3 cellular contexts compared by ENCODE assay signal in the genomic region with DNA sequence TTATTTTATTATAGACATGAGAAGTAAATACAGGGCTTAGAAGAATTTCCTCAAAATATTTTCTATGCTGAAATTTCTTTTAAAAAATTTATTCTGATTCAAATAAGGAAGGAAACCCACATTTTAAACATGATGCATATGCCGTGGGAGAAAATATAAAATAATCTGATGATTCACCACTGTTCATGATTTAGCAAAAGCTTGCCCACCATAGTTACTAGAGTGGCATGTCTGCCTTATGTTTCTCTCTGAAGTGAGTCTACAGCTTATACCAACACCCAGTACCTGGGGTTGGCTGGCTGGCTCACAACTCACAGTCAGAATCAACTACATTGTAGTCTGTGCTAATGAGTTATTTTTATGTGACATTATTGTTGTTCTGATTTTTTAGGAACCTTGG.
TF ChIP-seq lines count a peak whose summit lies in the region.

No MANE protein-coding gene starts in this region.

TF ChIP-seq in SK-N-SH treated with all-trans-retinoic acid at 6 μM for 48 hours, 23 proteins besides CTCF, POLR2A, EP300 and RAD21 (continued from another document and continues in another):
- TF ChIP-seq RARB (CRISPR knock-in tag; IDR thresholded peaks at IDR 0.05) (no peak), CSDC2 (CRISPR knock-in tag; IDR thresholded peaks at IDR 0.05) (no peak), ISL1 (CRISPR knock-in tag; IDR thresholded peaks at IDR 0.05) (no peak), ARNTL (CRISPR knock-in tag; IDR thresholded peaks at IDR 0.05; ENCODE audit: borderline replicate concordance, low read depth) (no peak), TCF4 (CRISPR knock-in tag; IDR thresholded peaks at IDR 0.05; ENCODE audit: borderline replicate concordance) (no peak), OSR1 (CRISPR knock-in tag; IDR thresholded peaks at IDR 0.05) (no peak), ZNF70 (CRISPR knock-in tag; IDR thresholded peaks at IDR 0.05) (no peak), BACH2 (CRISPR knock-in tag; IDR thresholded peaks at IDR 0.05; ENCODE audit: borderline replicate concordance) (no peak), TOX (CRISPR knock-in tag; IDR thresholded peaks at IDR 0.05; ENCODE audit: borderline replicate concordance) (no peak), ZFP30 (CRISPR knock-in tag; IDR thresholded peaks at IDR 0.05) (no peak)
- TF ChIP-seq, protein P1, sequence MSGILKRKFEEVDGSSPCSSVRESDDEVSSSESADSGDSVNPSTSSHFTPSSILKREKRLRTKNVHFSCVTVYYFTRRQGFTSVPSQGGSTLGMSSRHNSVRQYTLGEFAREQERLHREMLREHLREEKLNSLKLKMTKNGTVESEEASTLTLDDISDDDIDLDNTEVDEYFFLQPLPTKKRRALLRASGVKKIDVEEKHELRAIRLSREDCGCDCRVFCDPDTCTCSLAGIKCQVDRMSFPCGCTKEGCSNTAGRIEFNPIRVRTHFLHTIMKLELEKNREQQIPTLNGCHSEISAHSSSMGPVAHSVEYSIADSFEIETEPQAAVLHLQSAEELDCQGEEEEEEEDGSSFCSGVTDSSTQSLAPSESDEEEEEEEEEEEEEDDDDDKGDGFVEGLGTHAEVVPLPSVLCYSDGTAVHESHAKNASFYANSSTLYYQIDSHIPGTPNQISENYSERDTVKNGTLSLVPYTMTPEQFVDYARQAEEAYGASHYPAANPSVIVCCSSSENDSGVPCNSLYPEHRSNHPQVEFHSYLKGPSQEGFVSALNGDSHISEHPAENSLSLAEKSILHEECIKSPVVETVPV (CRISPR knock-in tag; IDR thresholded peaks at IDR 0.05): no peak
- TF ChIP-seq, protein P2, sequence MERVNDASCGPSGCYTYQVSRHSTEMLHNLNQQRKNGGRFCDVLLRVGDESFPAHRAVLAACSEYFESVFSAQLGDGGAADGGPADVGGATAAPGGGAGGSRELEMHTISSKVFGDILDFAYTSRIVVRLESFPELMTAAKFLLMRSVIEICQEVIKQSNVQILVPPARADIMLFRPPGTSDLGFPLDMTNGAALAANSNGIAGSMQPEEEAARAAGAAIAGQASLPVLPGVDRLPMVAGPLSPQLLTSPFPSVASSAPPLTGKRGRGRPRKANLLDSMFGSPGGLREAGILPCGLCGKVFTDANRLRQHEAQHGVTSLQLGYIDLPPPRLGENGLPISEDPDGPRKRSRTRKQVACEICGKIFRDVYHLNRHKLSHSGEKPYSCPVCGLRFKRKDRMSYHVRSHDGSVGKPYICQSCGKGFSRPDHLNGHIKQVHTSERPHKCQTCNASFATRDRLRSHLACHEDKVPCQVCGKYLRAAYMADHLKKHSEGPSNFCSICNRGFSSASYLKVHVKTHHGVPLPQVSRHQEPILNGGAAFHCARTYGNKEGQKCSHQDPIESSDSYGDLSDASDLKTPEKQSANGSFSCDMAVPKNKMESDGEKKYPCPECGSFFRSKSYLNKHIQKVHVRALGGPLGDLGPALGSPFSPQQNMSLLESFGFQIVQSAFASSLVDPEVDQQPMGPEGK (CRISPR knock-in tag; IDR thresholded peaks at IDR 0.05; ENCODE audit: borderline replicate concordance): no peak
- TF ChIP-seq, protein P3, sequence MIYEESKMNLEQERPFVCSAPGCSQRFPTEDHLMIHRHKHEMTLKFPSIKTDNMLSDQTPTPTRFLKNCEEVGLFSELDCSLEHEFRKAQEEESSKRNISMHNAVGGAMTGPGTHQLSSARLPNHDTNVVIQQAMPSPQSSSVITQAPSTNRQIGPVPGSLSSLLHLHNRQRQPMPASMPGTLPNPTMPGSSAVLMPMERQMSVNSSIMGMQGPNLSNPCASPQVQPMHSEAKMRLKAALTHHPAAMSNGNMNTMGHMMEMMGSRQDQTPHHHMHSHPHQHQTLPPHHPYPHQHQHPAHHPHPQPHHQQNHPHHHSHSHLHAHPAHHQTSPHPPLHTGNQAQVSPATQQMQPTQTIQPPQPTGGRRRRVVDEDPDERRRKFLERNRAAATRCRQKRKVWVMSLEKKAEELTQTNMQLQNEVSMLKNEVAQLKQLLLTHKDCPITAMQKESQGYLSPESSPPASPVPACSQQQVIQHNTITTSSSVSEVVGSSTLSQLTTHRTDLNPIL (CRISPR knock-in tag; IDR thresholded peaks at IDR 0.05; ENCODE audit: low read depth): no peak

TF ChIP-seq in SK-N-SH, 30 proteins besides CTCF, POLR2A, EP300 and RAD21 (continued from another document):
- TF ChIP-seq ELF1 (IDR thresholded peaks at IDR 0.05) (no peak), NFIC (IDR thresholded peaks at IDR 0.05; ENCODE audit: borderline replicate concordance) (no peak), FOSL2 (IDR thresholded peaks at IDR 0.05; ENCODE audit: borderline replicate concordance, low read depth) (no peak), TAF1 (IDR thresholded peaks at IDR 0.05; ENCODE audit: borderline replicate concordance, low read depth, low read length) (no peak), RCOR1 (IDR thresholded peaks at IDR 0.05; ENCODE audit: low read length) (no peak)
- TF ChIP-seq, protein P4, sequence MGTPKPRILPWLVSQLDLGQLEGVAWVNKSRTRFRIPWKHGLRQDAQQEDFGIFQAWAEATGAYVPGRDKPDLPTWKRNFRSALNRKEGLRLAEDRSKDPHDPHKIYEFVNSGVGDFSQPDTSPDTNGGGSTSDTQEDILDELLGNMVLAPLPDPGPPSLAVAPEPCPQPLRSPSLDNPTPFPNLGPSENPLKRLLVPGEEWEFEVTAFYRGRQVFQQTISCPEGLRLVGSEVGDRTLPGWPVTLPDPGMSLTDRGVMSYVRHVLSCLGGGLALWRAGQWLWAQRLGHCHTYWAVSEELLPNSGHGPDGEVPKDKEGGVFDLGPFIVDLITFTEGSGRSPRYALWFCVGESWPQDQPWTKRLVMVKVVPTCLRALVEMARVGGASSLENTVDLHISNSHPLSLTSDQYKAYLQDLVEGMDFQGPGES (IDR thresholded peaks at IDR 0.05; ENCODE audit: low read depth, low read length): no peak
TF ChIP-seq in SK-N-SH: peak in this region for 0.

TF ChIP-seq in IMR-90, 13 proteins besides CTCF, POLR2A, EP300 and RAD21 (continued from another document):
- no peak for TF ChIP-seq CEBPB (IDR thresholded peaks at IDR 0.05; ENCODE audit: low read depth, low read length)
- TF ChIP-seq FOS (IDR thresholded peaks at IDR 0.05; ENCODE audit: low read depth, low read length): no peak
- TF ChIP-seq MXI1 (IDR thresholded peaks at IDR 0.05; ENCODE audit: borderline replicate concordance, low read depth, low read length): no peak
- TF ChIP-seq, protein P5, sequence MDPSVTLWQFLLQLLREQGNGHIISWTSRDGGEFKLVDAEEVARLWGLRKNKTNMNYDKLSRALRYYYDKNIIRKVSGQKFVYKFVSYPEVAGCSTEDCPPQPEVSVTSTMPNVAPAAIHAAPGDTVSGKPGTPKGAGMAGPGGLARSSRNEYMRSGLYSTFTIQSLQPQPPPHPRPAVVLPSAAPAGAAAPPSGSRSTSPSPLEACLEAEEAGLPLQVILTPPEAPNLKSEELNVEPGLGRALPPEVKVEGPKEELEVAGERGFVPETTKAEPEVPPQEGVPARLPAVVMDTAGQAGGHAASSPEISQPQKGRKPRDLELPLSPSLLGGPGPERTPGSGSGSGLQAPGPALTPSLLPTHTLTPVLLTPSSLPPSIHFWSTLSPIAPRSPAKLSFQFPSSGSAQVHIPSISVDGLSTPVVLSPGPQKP (IDR thresholded peaks at IDR 0.05; ENCODE audit: borderline replicate concordance, low read depth, low read length): no peak
- no peak for TF ChIP-seq NFE2L2 (IDR thresholded peaks at IDR 0.05; ENCODE audit: low read depth, low read length)
- no peak for TF ChIP-seq MAFK (IDR thresholded peaks at IDR 0.05; ENCODE audit: low read depth, low read length)
- no peak for TF ChIP-seq MAZ (IDR thresholded peaks at IDR 0.05; ENCODE audit: borderline replicate concordance, low read depth, low read length)
- TF ChIP-seq RFX5 (IDR thresholded peaks at IDR 0.05; ENCODE audit: low read depth, low read length): no peak
- TF ChIP-seq BHLHE40 (IDR thresholded peaks at IDR 0.05; ENCODE audit: low read depth, low read length): no peak
- TF ChIP-seq SMC3 (IDR thresholded peaks at IDR 0.05; ENCODE audit: low read depth, low read length): no peak
- TF ChIP-seq, protein P6, sequence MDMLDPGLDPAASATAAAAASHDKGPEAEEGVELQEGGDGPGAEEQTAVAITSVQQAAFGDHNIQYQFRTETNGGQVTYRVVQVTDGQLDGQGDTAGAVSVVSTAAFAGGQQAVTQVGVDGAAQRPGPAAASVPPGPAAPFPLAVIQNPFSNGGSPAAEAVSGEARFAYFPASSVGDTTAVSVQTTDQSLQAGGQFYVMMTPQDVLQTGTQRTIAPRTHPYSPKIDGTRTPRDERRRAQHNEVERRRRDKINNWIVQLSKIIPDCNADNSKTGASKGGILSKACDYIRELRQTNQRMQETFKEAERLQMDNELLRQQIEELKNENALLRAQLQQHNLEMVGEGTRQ (IDR thresholded peaks at IDR 0.05; ENCODE audit: low read depth, low read length): no peak
